26 cellular contexts compared by ENCODE assay signal in genomic region chr3:128372281-128372680, GRCh38.
DNase-seq lines count a peak whose midpoint lies in the region; ATAC-seq, FAIRE-seq and TF ChIP-seq lines count a peak whose summit lies in the region.
"Had no signal": no experiment of that assay in that cellular context is flagged by ENCODE, and none has a peak within 500 bp of the region (broad histone marks: within the 10 kb centered on the region; RNA-seq: fewer than 3 reads in every experiment).

No MANE protein-coding gene starts in this region.

- H3K27ac ChIP-seq in C4-2B (peak overlapping the region; percentile 62), gastrocnemius medialis (no peak overlapping the region), transverse colon (no peak overlapping the region)
- H3K27ac ChIP-seq: coronary artery, esophagus squamous epithelium, gastroesophageal sphincter, thoracic aorta had no signal

- ATAC-seq in HG02642 (IDR thresholded peaks at IDR 0.05; ENCODE audit: poor library complexity, unreplicated experiment) (peak; percentile 55), gastrocnemius medialis (no peak)
- ATAC-seq: gastroesophageal sphincter had no signal

- no peak for TF ChIP-seq POLR2A in GM12891 (IDR thresholded peaks at IDR 0.05; ENCODE audit: low read depth, low read length)
- no peak for TF ChIP-seq POLR2A in gastrocnemius medialis (IDR thresholded peaks at IDR 0.05)
- no peak for TF ChIP-seq POLR2A in transverse colon (IDR thresholded peaks at IDR 0.05)

- H3K27me3 ChIP-seq in gastrocnemius medialis (no peaks in the 10 kb centered on the region), transverse colon (no peaks in the 10 kb centered on the region)
- H3K27me3 ChIP-seq: esophagus squamous epithelium, gastroesophageal sphincter had no signal

- H3K4me1 ChIP-seq in gastrocnemius medialis: peaks cover 81 to 88% of the 10 kb centered on the region in 2 donors
- H3K4me1 ChIP-seq in transverse colon: no peaks in the 10 kb centered on the region

- H3K36me3 ChIP-seq in gastrocnemius medialis (no peaks in the 10 kb centered on the region), transverse colon (no peaks in the 10 kb centered on the region)
- H3K36me3 ChIP-seq: thoracic aorta had no signal

- no peak for DNase-seq in GM12891 (ENCODE audit: insufficient read length, low spot score)
- DNase-seq in myocyte (ENCODE audit: low read depth): peak; percentile 51
- no peak for DNase-seq in gastrocnemius medialis
- DNase-seq in NCI-H2107 (lab: John Stamatoyannopoulos, UW): no peak
- DNase-seq in transverse colon: no peak
- DNase-seq: activated CD4-positive, alpha-beta T cell treated with anti-CD3 and anti-CD28 coated beads for 4 hours; activated effector memory CD4-positive, alpha-beta T cell treated with anti-CD3 and anti-CD28 coated beads, Interleukin-2, amount 50 U/mL, for 16 hours; amygdala; DMS53; esophagus squamous epithelium; GDM1; islet precursor cell; Kasumi-1; midbrain; NCI-H187 treated with DMSO at 0.1 percent for 48 hours; NCI-H345; NCI-H82; nephron progenitor cell; OCI-M1; SHP77 had no signal

- H3K9me3 ChIP-seq in gastrocnemius medialis (no peaks in the 10 kb centered on the region), transverse colon (no peaks in the 10 kb centered on the region)
- H3K9me3 ChIP-seq: esophagus squamous epithelium, gastroesophageal sphincter, thoracic aorta had no signal

- TF ChIP-seq CTCF in C4-2B (conservative IDR thresholded peaks at IDR 0.05): no peak
- TF ChIP-seq CTCF in gastrocnemius medialis (IDR thresholded peaks at IDR 0.05 in 4 of 5, conservative IDR thresholded peaks at IDR 0.05 in 1 of 5): no peak
- TF ChIP-seq CTCF in transverse colon (IDR thresholded peaks at IDR 0.05): no peak

- TF ChIP-seq EP300 in transverse colon (IDR thresholded peaks at IDR 0.05; ENCODE audit: low read depth): no peak

- intact Hi-C loops in gastrocnemius medialis (cut with DNase I; ENCODE audit: low total_unique reads) (loop anchor here (10.0 kb wide), 2 partner anchors 433 to 587 kb away; no protein-coding TSS in a partner anchor), transverse colon (cut with DNase I; ENCODE audit: low total_unique reads) (no loop called here)

- H3K4me3 ChIP-seq in gastrocnemius medialis: no peak overlapping the region
- H3K4me3 ChIP-seq in transverse colon: no peak overlapping the region
- H3K4me3 ChIP-seq: coronary artery, esophagus squamous epithelium, gastroesophageal sphincter, thoracic aorta had no signal

- in situ Hi-C loops in gastrocnemius medialis (cut with MboI; ENCODE audit: low sequenced_read_pairs in 4 of 4): no loop called here
- in situ Hi-C loops in transverse colon (cut with MboI; ENCODE audit: low pct_ligation_motif_present in 1 of 4, low pct_unique_long_range_greater_than_20kb in 1 of 4, low sequenced_read_pairs in 3 of 4): no loop called here

- FAIRE-seq in GM12891 (lab: Jason Lieb, UNC): peak; percentile 20
- FAIRE-seq: H54 had no signal

- WGBS in transverse colon (ENCODE audit: low coverage in 1 of 2), 2 donors: 80 to 89% methylated on average over 1 to 5 of the region's 5 CpGs

TF ChIP-seq in GM12891, 5 proteins besides CTCF, POLR2A, EP300 and RAD21:
- no peak for TF ChIP-seq TAF1 (IDR thresholded peaks at IDR 0.05; ENCODE audit: low read depth, low read length)
TF ChIP-seq in GM12891: peak in this region for 0.
